1 cellular context compared by ENCODE assay signal in the genomic region with DNA sequence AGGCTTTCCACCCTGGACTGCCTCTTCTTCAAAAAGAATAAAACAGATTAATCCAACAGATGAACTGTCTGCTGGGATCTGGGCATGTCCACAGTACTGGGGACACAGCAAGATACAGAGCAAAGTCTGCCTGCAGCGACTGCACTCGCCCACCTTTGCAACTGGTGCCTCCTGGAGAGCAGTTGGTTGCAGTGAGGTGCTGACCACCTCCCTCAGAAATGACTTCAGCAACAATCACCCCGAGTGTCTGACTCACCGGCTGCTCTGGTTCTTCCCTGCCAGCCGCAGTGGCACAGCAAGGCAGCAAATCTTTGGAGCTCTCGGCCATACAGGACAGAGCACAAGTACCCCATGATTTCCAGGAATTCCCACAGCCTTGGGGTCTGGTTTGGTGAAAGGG.
TF ChIP-seq lines count a peak whose summit lies in the region.

No MANE protein-coding gene starts in this region.

TF ChIP-seq in GM23338, 12 proteins besides CTCF, POLR2A, EP300 and RAD21 (continued from another document):
- TF ChIP-seq, protein P1, sequence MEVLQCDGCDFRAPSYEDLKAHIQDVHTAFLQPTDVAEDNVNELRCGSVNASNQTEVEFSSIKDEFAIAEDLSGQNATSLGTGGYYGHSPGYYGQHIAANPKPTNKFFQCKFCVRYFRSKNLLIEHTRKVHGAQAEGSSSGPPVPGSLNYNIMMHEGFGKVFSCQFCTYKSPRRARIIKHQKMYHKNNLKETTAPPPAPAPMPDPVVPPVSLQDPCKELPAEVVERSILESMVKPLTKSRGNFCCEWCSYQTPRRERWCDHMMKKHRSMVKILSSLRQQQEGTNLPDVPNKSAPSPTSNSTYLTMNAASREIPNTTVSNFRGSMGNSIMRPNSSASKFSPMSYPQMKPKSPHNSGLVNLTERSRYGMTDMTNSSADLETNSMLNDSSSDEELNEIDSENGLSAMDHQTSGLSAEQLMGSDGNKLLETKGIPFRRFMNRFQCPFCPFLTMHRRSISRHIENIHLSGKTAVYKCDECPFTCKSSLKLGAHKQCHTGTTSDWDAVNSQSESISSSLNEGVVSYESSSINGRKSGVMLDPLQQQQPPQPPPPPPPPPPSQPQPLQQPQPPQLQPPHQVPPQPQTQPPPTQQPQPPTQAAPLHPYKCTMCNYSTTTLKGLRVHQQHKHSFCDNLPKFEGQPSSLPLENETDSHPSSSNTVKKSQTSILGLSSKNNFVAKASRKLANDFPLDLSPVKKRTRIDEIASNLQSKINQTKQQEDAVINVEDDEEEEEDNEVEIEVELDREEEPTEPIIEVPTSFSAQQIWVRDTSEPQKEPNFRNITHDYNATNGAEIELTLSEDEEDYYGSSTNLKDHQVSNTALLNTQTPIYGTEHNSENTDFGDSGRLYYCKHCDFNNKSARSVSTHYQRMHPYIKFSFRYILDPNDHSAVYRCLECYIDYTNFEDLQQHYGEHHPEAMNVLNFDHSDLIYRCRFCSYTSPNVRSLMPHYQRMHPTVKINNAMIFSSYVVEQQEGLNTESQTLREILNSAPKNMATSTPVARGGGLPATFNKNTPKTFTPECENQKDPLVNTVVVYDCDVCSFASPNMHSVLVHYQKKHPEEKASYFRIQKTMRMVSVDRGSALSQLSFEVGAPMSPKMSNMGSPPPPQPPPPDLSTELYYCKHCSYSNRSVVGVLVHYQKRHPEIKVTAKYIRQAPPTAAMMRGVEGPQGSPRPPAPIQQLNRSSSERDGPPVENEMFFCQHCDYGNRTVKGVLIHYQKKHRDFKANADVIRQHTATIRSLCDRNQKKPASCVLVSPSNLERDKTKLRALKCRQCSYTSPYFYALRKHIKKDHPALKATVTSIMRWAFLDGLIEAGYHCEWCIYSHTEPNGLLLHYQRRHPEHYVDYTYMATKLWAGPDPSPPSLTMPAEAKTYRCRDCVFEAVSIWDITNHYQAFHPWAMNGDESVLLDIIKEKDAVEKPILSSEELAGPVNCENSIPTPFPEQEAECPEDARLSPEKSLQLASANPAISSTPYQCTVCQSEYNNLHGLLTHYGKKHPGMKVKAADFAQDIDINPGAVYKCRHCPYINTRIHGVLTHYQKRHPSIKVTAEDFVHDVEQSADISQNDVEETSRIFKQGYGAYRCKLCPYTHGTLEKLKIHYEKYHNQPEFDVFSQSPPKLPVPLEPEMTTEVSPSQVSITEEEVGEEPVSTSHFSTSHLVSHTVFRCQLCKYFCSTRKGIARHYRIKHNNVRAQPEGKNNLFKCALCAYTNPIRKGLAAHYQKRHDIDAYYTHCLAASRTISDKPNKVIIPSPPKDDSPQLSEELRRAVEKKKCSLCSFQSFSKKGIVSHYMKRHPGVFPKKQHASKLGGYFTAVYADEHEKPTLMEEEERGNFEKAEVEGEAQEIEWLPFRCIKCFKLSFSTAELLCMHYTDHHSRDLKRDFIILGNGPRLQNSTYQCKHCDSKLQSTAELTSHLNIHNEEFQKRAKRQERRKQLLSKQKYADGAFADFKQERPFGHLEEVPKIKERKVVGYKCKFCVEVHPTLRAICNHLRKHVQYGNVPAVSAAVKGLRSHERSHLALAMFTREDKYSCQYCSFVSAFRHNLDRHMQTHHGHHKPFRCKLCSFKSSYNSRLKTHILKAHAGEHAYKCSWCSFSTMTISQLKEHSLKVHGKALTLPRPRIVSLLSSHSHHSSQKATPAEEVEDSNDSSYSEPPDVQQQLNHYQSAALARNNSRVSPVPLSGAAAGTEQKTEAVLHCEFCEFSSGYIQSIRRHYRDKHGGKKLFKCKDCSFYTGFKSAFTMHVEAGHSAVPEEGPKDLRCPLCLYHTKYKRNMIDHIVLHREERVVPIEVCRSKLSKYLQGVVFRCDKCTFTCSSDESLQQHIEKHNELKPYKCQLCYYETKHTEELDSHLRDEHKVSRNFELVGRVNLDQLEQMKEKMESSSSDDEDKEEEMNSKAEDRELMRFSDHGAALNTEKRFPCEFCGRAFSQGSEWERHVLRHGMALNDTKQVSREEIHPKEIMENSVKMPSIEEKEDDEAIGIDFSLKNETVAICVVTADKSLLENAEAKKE (CRISPR knock-in tag; IDR thresholded peaks at IDR 0.05), result no peak
- no peak for TF ChIP-seq JUNB (IDR thresholded peaks at IDR 0.05; ENCODE audit: unreplicated experiment)
- TF ChIP-seq STAT1 (IDR thresholded peaks at IDR 0.05; ENCODE audit: unreplicated experiment), result no peak
- TF ChIP-seq EZH2 (IDR thresholded peaks at IDR 0.05; ENCODE audit: low read depth, unreplicated experiment), result no peak
- no peak for TF ChIP-seq CREB1 (CRISPR knock-in tag; IDR thresholded peaks at IDR 0.05; ENCODE audit: low read depth)
- TF ChIP-seq ZNF114 (CRISPR knock-in tag; IDR thresholded peaks at IDR 0.05), result no peak
- no peak for TF ChIP-seq EZH2phosphoT487 (IDR thresholded peaks at IDR 0.05; ENCODE audit: unreplicated experiment)
- TF ChIP-seq POLR2AphosphoS5 (IDR thresholded peaks at IDR 0.05; ENCODE audit: low read depth), result no peak
- no peak for TF ChIP-seq ZNF331 (CRISPR knock-in tag; IDR thresholded peaks at IDR 0.05; ENCODE audit: low read depth)
